Comparison of ENCODE assay signal across 8 cellular contexts in the genomic region with DNA sequence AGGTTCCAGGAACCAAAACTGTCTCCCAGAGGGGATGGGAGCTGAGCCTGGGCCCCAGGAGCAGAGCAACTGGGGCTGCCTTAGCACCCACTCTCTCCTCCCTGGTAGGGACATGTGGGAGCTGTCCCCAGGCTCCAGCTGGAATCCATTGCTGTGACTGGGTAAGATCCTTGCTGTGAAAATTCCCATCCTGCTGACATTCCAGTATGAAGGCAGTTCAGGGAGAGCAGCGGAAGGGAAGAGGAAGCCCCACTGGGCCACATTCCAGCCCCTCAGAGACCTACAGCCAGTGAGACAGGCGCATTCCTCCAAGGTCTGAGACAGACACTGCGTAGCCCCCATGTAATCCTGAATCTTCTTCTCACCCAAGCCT. TPM values are rescaled to one million over a fixed set of nuclear protein-coding genes. Genes with fewer than 3 reads are reported as not detected.
DNase-seq lines count a peak whose midpoint lies in the region; ATAC-seq and TF ChIP-seq lines count a peak whose summit lies in the region.

No MANE protein-coding gene starts in this region.

- H3K4me1 ChIP-seq in thoracic aorta (ENCODE audit: control insufficient read depth in 1 of 2, low read depth in 2 of 2) (peaks cover 27 to 55% of the 10 kb centered on the region in 2 donors), OCI-LY7 (ENCODE audit: insufficient read depth, low read length, poor library complexity, severe bottlenecking) (no peaks in the 10 kb centered on the region)

- TF ChIP-seq POLR2A in erythroblast (IDR thresholded peaks at IDR 0.05; ENCODE audit: low read length), result no peak

- no peak for DNase-seq in activated CD4-positive, alpha-beta T cell treated with anti-CD3 and anti-CD28 coated beads, Interleukin-2, amount 10 ng/mL, durations not matched to agents 24 days and 14 days
- DNase-seq in activated CD4-positive, alpha-beta T cell treated with anti-CD3 and anti-CD28 coated beads, Interleukin-2, amount 50 U/mL, for 4 hours, result no peak
- DNase-seq in astrocyte of the hippocampus (ENCODE audit: low read depth, low spot score), result peak; percentile 69
- DNase-seq in left kidney (ENCODE audit: low read depth, low spot score), result peak; percentile 78
- DNase-seq in thoracic aorta (ENCODE audit: low spot score), result no peak
- DNase-seq in NCI-H82 treated with DMSO at 0.1 percent for 48 hours (lab: John Stamatoyannopoulos, UW; ENCODE audit: unreplicated experiment), result no peak
- no peak for DNase-seq in erythroblast (lab: John Stamatoyannopoulos, UW)
- DNase-seq in OCI-LY7 (ENCODE audit: low spot score), result no peak

- H3K4me1 Mint-ChIP-seq in activated CD4-positive, alpha-beta T cell treated with anti-CD3 and anti-CD28 coated beads, Interleukin-2, amount 10 ng/mL, durations not matched to agents 24 days and 14 days, result peaks cover 36% of the 10 kb centered on the region

- peak overlapping the region; percentile 94 for H3K27ac Mint-ChIP-seq in activated CD4-positive, alpha-beta T cell treated with anti-CD3 and anti-CD28 coated beads, Interleukin-2, amount 10 ng/mL, durations not matched to agents 24 days and 14 days

- no peak for ATAC-seq in thoracic aorta (ENCODE audit: insufficient number of reproducible peaks, low FRiP score, low read depth)

- no peaks in the 10 kb centered on the region for H3K9me2 ChIP-seq in OCI-LY7 (ENCODE audit: insufficient read depth, low read length)

- H3K27ac ChIP-seq in thoracic aorta, result peak overlapping the region; percentile 6 to 40
- H3K27ac ChIP-seq in OCI-LY7 (ENCODE audit: low read depth, low read length, poor library complexity, severe bottlenecking), result no peak overlapping the region

- H3K9me3 Mint-ChIP-seq in activated CD4-positive, alpha-beta T cell treated with anti-CD3 and anti-CD28 coated beads, Interleukin-2, amount 10 ng/mL, durations not matched to agents 24 days and 14 days, result no peaks in the 10 kb centered on the region

- POLR2A ChIA-PET in OCI-LY7 (lab: Charles Lee), result no interaction called here

- no peaks in the 10 kb centered on the region for H4K20me1 ChIP-seq in OCI-LY7 (ENCODE audit: insufficient read depth, low read length)

- no TSS peak for BruUV-seq in OCI-LY7 (replicated peaks; lab: Mats Ljungman, UMichigan)

- H3K9me3 ChIP-seq in thoracic aorta, result no peaks in the 10 kb centered on the region
- no peaks in the 10 kb centered on the region for H3K9me3 ChIP-seq in OCI-LY7 (ENCODE audit: low read length)

- H3K4me3 Mint-ChIP-seq in activated CD4-positive, alpha-beta T cell treated with anti-CD3 and anti-CD28 coated beads, Interleukin-2, amount 10 ng/mL, durations not matched to agents 24 days and 14 days, result no peak overlapping the region

- H3K36me3 ChIP-seq in thoracic aorta, result no peaks in the 10 kb centered on the region
- H3K36me3 ChIP-seq in OCI-LY7 (ENCODE audit: insufficient read depth, low read length), result no peaks in the 10 kb centered on the region

- no peak overlapping the region for H2AFZ ChIP-seq in OCI-LY7 (ENCODE audit: low read length)

- CTCF ChIA-PET in OCI-LY7 (lab: Charles Lee; ENCODE audit: unreplicated experiment), result no interaction called here

- no peaks in the 10 kb centered on the region for H3K27me3 ChIP-seq in thoracic aorta (replicated peaks; ENCODE audit: insufficient read depth)

- TF ChIP-seq CTCF in thoracic aorta (IDR thresholded peaks at IDR 0.05) (no peak), OCI-LY7 (conservative IDR thresholded peaks at IDR 0.05; ENCODE audit: low read length) (no peak)

- intact Hi-C loops in activated CD4-positive, alpha-beta T cell treated with anti-CD3 and anti-CD28 coated beads, Interleukin-2, amount 10 ng/mL, durations not matched to agents 24 days and 14 days (cut with micrococcal nuclease), result no loop called here
- intact Hi-C loops in OCI-LY7 (cut with micrococcal nuclease; ENCODE audit: unreplicated experiment), result no loop called here

- no peaks in the 10 kb centered on the region for H3K36me3 Mint-ChIP-seq in activated CD4-positive, alpha-beta T cell treated with anti-CD3 and anti-CD28 coated beads, Interleukin-2, amount 10 ng/mL, durations not matched to agents 24 days and 14 days (ENCODE audit: low read depth)

- no peaks in the 10 kb centered on the region for H3K27me3 Mint-ChIP-seq in activated CD4-positive, alpha-beta T cell treated with anti-CD3 and anti-CD28 coated beads, Interleukin-2, amount 10 ng/mL, durations not matched to agents 24 days and 14 days

- no peak overlapping the region for H3K4me3 ChIP-seq in thoracic aorta
- H3K4me3 ChIP-seq in OCI-LY7 (ENCODE audit: low read depth, low read length, poor library complexity, severe bottlenecking), result no peak overlapping the region

- H3K79me2 ChIP-seq in OCI-LY7 (ENCODE audit: insufficient read depth, low read depth, low read length), result no peaks in the 10 kb centered on the region

- no peak overlapping the region for H3K4me2 ChIP-seq in OCI-LY7 (ENCODE audit: low read length)

RNA-seq across cellular contexts. Expression of a gene that starts 24.2 kb away (rescaled TPM):
- total RNA-seq in activated CD4-positive, alpha-beta T cell treated with anti-CD3 and anti-CD28 coated beads, Interleukin-2, amount 10 ng/mL, durations not matched to agents 24 days and 14 days, result 36.6 and 37.9 TPM in 2 replicates
- total RNA-seq in thoracic aorta, result 100 to 1,000 TPM; 106 to 332 TPM
- 124 and 131 TPM in 2 replicates for total RNA-seq in OCI-LY7 (2014; rRNA removed; shearing (Covaris generic))
- total RNA-seq in OCI-LY7 (2022), result 128 and 143 TPM in 2 replicates

Comparison
In these comparisons a context has a peak if more than half of its experiments do, and no peak if none do; other contexts are left out.
1. DNase-seq: peak in astrocyte of the hippocampus (single experiment) and left kidney (single experiment); none in activated CD4-positive, alpha-beta T cell treated with anti-CD3 and anti-CD28 coated beads, Interleukin-2, amount 10 ng/mL, durations not matched to agents 24 days and 14 days (single experiment), activated CD4-positive, alpha-beta T cell treated with anti-CD3 and anti-CD28 coated beads, Interleukin-2, amount 50 U/mL, for 4 hours (0 of 2), thoracic aorta (single experiment), NCI-H82 treated with DMSO at 0.1 percent for 48 hours (single experiment), erythroblast (0 of 2) and OCI-LY7 (single experiment).